14 cellular contexts compared by ENCODE assay signal in genomic region chr6:37057128-37057471, GRCh38. TPM values are rescaled to one million over a fixed set of nuclear protein-coding genes. Genes with fewer than 3 reads are reported as not detected.
"Had no signal": no experiment of that assay in that cellular context is flagged by ENCODE, and none has a peak within 500 bp of the region (broad histone marks: within the 10 kb centered on the region; RNA-seq: fewer than 3 reads in every experiment).

No MANE protein-coding gene starts in this region.

- H3K9me3 ChIP-seq: tibial artery had no signal

- H3K4me3 Mint-ChIP-seq: activated CD4-positive, alpha-beta T cell treated with anti-CD3 and anti-CD28 coated beads, Interleukin-2, amount 10 ng/mL, durations not matched to agents 7 days and 5 days; activated CD8-positive, alpha-beta memory T cell treated with anti-CD3 and anti-CD28 coated beads, Interleukin-2, amount 10 ng/mL, durations not matched to agents 7 days and 5 days; activated T-cell treated with anti-CD3 and anti-CD28 coated beads, Interleukin-2, amount 50 U/mL, for 24 hours had no signal

- H3K27me3 ChIP-seq: dorsolateral prefrontal cortex, hepatocyte, tibial artery had no signal

- H3K4me3 ChIP-seq: dorsolateral prefrontal cortex, hepatocyte, SK-N-MC, tibial artery had no signal

- H3K27ac Mint-ChIP-seq: activated CD4-positive, alpha-beta T cell treated with anti-CD3 and anti-CD28 coated beads, Interleukin-2, amount 10 ng/mL, durations not matched to agents 7 days and 5 days; activated CD8-positive, alpha-beta memory T cell treated with anti-CD3 and anti-CD28 coated beads, Interleukin-2, amount 10 ng/mL, durations not matched to agents 7 days and 5 days; activated T-cell treated with anti-CD3 and anti-CD28 coated beads, Interleukin-2, amount 50 U/mL, for 24 hours had no signal

- H2AFZ ChIP-seq: hepatocyte had no signal

- ATAC-seq: activated CD8-positive, alpha-beta memory T cell treated with anti-CD3 and anti-CD28 coated beads, Interleukin-2, amount 10 ng/mL, durations not matched to agents 7 days and 5 days; activated naive CD4-positive, alpha-beta T cell treated with anti-CD3 and anti-CD28 coated beads, Interleukin-2, amount 50 U/mL, for 72 hours; left ventricle myocardium superior had no signal

- H3K79me2 ChIP-seq: hepatocyte had no signal

- H3K9me3 Mint-ChIP-seq: activated CD4-positive, alpha-beta T cell treated with anti-CD3 and anti-CD28 coated beads, Interleukin-2, amount 10 ng/mL, durations not matched to agents 7 days and 5 days; activated naive CD4-positive, alpha-beta T cell treated with anti-CD3 and anti-CD28 coated beads, Interleukin-2, amount 50 U/mL, for 72 hours; activated T-cell treated with anti-CD3 and anti-CD28 coated beads, Interleukin-2, amount 50 U/mL, for 24 hours had no signal

- H3K4me2 ChIP-seq: hepatocyte had no signal

- DNase-seq: activated CD4-positive, alpha-beta T cell treated with anti-CD3 and anti-CD28 coated beads, Interleukin-2, amount 10 ng/mL, durations not matched to agents 7 days and 5 days; activated CD8-positive, alpha-beta memory T cell treated with anti-CD3 and anti-CD28 coated beads, Interleukin-2, amount 10 ng/mL, durations not matched to agents 7 days and 5 days; activated effector memory CD4-positive, alpha-beta T cell treated with Interleukin-2 at 50 U/mL for 16 hours; activated T-cell treated with anti-CD3 and anti-CD28 coated beads, Interleukin-2, amount 50 U/mL, for 24 hours; dorsolateral prefrontal cortex; left ventricle myocardium superior; T-helper 1 cell; tibial artery had no signal

- H3K27ac ChIP-seq: dorsolateral prefrontal cortex, SK-N-MC, tibial artery had no signal

- H3K36me3 Mint-ChIP-seq: activated CD8-positive, alpha-beta memory T cell treated with anti-CD3 and anti-CD28 coated beads, Interleukin-2, amount 10 ng/mL, durations not matched to agents 7 days and 5 days; activated naive CD4-positive, alpha-beta T cell treated with anti-CD3 and anti-CD28 coated beads, Interleukin-2, amount 50 U/mL, for 72 hours had no signal

- H3K36me3 ChIP-seq: tibial artery had no signal

- H3K27me3 Mint-ChIP-seq: activated CD4-positive, alpha-beta T cell treated with anti-CD3 and anti-CD28 coated beads, Interleukin-2, amount 10 ng/mL, durations not matched to agents 7 days and 5 days; activated CD8-positive, alpha-beta memory T cell treated with anti-CD3 and anti-CD28 coated beads, Interleukin-2, amount 10 ng/mL, durations not matched to agents 7 days and 5 days; activated T-cell treated with anti-CD3 and anti-CD28 coated beads, Interleukin-2, amount 50 U/mL, for 24 hours had no signal

RNA-seq across cellular contexts. Expression of gene FGD2, which starts 51.6 kb away (rescaled TPM):
- total RNA-seq: chondrocyte, osteocyte had no signal
- polyA plus RNA-seq: neural cell had no signal
